17 cellular contexts compared by ENCODE assay signal in genomic region chr5:124706041-124706440, GRCh38. TPM values are rescaled to one million over a fixed set of nuclear protein-coding genes. Genes with fewer than 3 reads are reported as not detected.
DNase-seq lines count a peak whose midpoint lies in the region; ATAC-seq and TF ChIP-seq lines count a peak whose summit lies in the region.
"Had no signal": no experiment of that assay in that cellular context is flagged by ENCODE, and none has a peak within 500 bp of the region (broad histone marks: within the 10 kb centered on the region; RNA-seq: fewer than 3 reads in every experiment).

No MANE protein-coding gene starts in this region.

- DNase-seq in GM12865 (ENCODE audit: low read depth) (peak; percentile 66), IMR-90 (no peak), osteocyte (ENCODE audit: extremely low spot score, unreplicated experiment) (no peak), NCI-H128 (lab: John Stamatoyannopoulos, UW; ENCODE audit: unreplicated experiment) (no peak), NCI-H446 (lab: John Stamatoyannopoulos, UW) (no peak), neuronal stem cell (ENCODE audit: low spot score) (no peak)
- DNase-seq: activated CD8-positive, alpha-beta T cell treated with anti-CD3 and anti-CD28 coated beads for 36 hours; activated naive CD4-positive, alpha-beta T cell treated with anti-CD3 and anti-CD28 coated beads, Interleukin-2, amount 10 ng/mL, durations not matched to agents 7 days and 5 days; activated T-cell treated with anti-CD3 and anti-CD28 coated beads, Interleukin-2, amount 50 U/mL, for 24 hours; aorta; effector CD8-positive, alpha-beta T cell; esophagus squamous epithelium; T-helper 1 cell had no signal

- POLR2A ChIA-PET in IMR-90 (lab: Charles Lee; ENCODE audit: unreplicated experiment), result no interaction called here

- H3K56ac ChIP-seq in IMR-90 (ENCODE audit: extremely low read depth, insufficient read depth, low read length), result no peak overlapping the region

- H3K4me1 ChIP-seq in IMR-90 (ENCODE audit: control insufficient read depth, insufficient read depth, low read length), result peaks cover 9% of the 10 kb centered on the region; the same call in 1 of the 2 replicates
- H3K4me1 ChIP-seq in neuronal stem cell (ENCODE audit: control insufficient read depth in 2 of 2, insufficient read depth in 1 of 2, low read depth in 1 of 2, low read length in 2 of 2), result peaks cover 41% of the 10 kb centered on the region in 2 donors

- H3K36me3 ChIP-seq in IMR-90 (ENCODE audit: control insufficient read depth, insufficient read depth, low read length) (no peaks in the 10 kb centered on the region), neuronal stem cell (replicated peaks in 1 of 2; ENCODE audit: control insufficient read depth in 2 of 2, insufficient read depth in 2 of 2, low read length in 2 of 2) (peaks cover 0 to 2% of the 10 kb centered on the region in 2 donors)
- H3K36me3 ChIP-seq: esophagus squamous epithelium, thoracic aorta had no signal

- no peaks in the 10 kb centered on the region for H3K9me3 Mint-ChIP-seq in brain
- no peaks in the 10 kb centered on the region for H3K9me3 Mint-ChIP-seq in osteocyte (ENCODE audit: unreplicated experiment)
- H3K9me3 Mint-ChIP-seq: activated CD8-positive, alpha-beta T cell treated with anti-CD3 and anti-CD28 coated beads for 36 hours; activated naive CD4-positive, alpha-beta T cell treated with anti-CD3 and anti-CD28 coated beads, Interleukin-2, amount 10 ng/mL, durations not matched to agents 7 days and 5 days; activated T-cell treated with anti-CD3 and anti-CD28 coated beads, Interleukin-2, amount 50 U/mL, for 24 hours; GM23338; stimulated activated effector memory CD8-positive, alpha-beta T cell treated with anti-CD3 and anti-CD28 coated beads, Interleukin-12 subunit alpha, Interleukin-12 subunit beta, amount 100 ng/mL, for 72 hours had no signal

- H4K91ac ChIP-seq in IMR-90 (ENCODE audit: insufficient read depth, low read depth, low read length) (0 out of 2 replicates have a peak overlapping the region, but pooled peaks have one; percentile 3), neuronal stem cell (ENCODE audit: low read depth, low read length, poor library complexity) (no peak overlapping the region)

- H3K18ac ChIP-seq in IMR-90 (ENCODE audit: low read depth, low read length) (no peak overlapping the region), neuronal stem cell (ENCODE audit: low read length) (no peak overlapping the region)

- H3K27ac ChIP-seq in IMR-90 (ENCODE audit: insufficient read depth, low read length) (no peak overlapping the region), neuronal stem cell (replicated peaks; ENCODE audit: low read length) (no peak overlapping the region)
- H3K27ac ChIP-seq: thoracic aorta had no signal

- in situ Hi-C loops in IMR-90 (cut with MboI; ENCODE audit: low sequenced_read_pairs), result no loop called here

- H3K27me3 Mint-ChIP-seq in brain (no peaks in the 10 kb centered on the region), osteocyte (ENCODE audit: unreplicated experiment) (no peaks in the 10 kb centered on the region)
- H3K27me3 Mint-ChIP-seq: activated naive CD4-positive, alpha-beta T cell treated with anti-CD3 and anti-CD28 coated beads, Interleukin-2, amount 10 ng/mL, durations not matched to agents 7 days and 5 days had no signal

- no peak overlapping the region for H2AFZ ChIP-seq in IMR-90 (replicated peaks; ENCODE audit: low read length, poor library complexity)
- H2AFZ ChIP-seq in neuronal stem cell (ENCODE audit: low read length), result no peak overlapping the region
- H2AFZ ChIP-seq: GM23338 had no signal

- H2AK5ac ChIP-seq in IMR-90 (ENCODE audit: low read depth, low read length), result peak overlapping the region; percentile 16; the same call in 1 of the 2 replicates
- H2AK5ac ChIP-seq in neuronal stem cell (ENCODE audit: low read depth, low read length), result no peak overlapping the region

- H3K23ac ChIP-seq in IMR-90 (ENCODE audit: low read depth, low read length) (no peak overlapping the region), neuronal stem cell (ENCODE audit: low read depth, low read length, poor library complexity) (no peak overlapping the region)

- H2BK120ac ChIP-seq in IMR-90 (ENCODE audit: low read depth, low read length), result peak overlapping the region; percentile 12; the same call in 1 of the 2 replicates
- H2BK120ac ChIP-seq in neuronal stem cell (ENCODE audit: low read depth, low read length), result no peak overlapping the region

- no peak for ATAC-seq in IMR-90 (ENCODE audit: low read depth)
- ATAC-seq: activated CD8-positive, alpha-beta T cell treated with anti-CD3 and anti-CD28 coated beads for 36 hours; stimulated activated effector memory CD8-positive, alpha-beta T cell treated with anti-CD3 and anti-CD28 coated beads, Interleukin-12 subunit alpha, Interleukin-12 subunit beta, amount 100 ng/mL, for 72 hours had no signal

- H3K4ac ChIP-seq in IMR-90 (ENCODE audit: low read depth, low read length) (no peak overlapping the region), neuronal stem cell (ENCODE audit: low read length) (no peak overlapping the region)

- H4K20me1 ChIP-seq in IMR-90 (ENCODE audit: insufficient read depth, low read length), result 0 out of 2 replicates have a peak, but pooled peaks cover 12% of the 10 kb centered on the region

- H3K4me3 ChIP-seq in GM12865 (ENCODE audit: low read depth, low read length) (peak overlapping the region; percentile 0; the same call in 1 of the 2 replicates), IMR-90 (ENCODE audit: insufficient read depth, low read depth, low read length) (no peak overlapping the region), neuronal stem cell (ENCODE audit: low read length in 2 of 2) (no peak overlapping the region)
- H3K4me3 ChIP-seq: GM23338 had no signal

- no peak overlapping the region for H3K9ac ChIP-seq in IMR-90 (ENCODE audit: low read depth, low read length)
- H3K9ac ChIP-seq in neuronal stem cell (ENCODE audit: low read depth, low read length, poor library complexity), result no peak overlapping the region

- H4K8ac ChIP-seq in IMR-90 (ENCODE audit: low read depth in 2 of 2, low read length in 2 of 2), result no peak overlapping the region
- no peak overlapping the region for H4K8ac ChIP-seq in neuronal stem cell (ENCODE audit: low read depth, low read length)

- peaks cover 26 to 46% of the 10 kb centered on the region in 2 experiments for H3K79me1 ChIP-seq in IMR-90 (ENCODE audit: low read depth in 1 of 2, low read length in 2 of 2)
- H3K79me1 ChIP-seq in neuronal stem cell (ENCODE audit: low read depth, low read length), result peaks cover 7% of the 10 kb centered on the region

- H3K9me1 ChIP-seq in IMR-90 (ENCODE audit: insufficient read depth, low read length), result peaks cover 6% of the 10 kb centered on the region; the same call in 1 of the 2 replicates

- H3K36me3 Mint-ChIP-seq in brain (peaks cover 1% of the 10 kb centered on the region), osteocyte (ENCODE audit: unreplicated experiment) (peaks cover 5% of the 10 kb centered on the region)
- H3K36me3 Mint-ChIP-seq: activated naive CD4-positive, alpha-beta T cell treated with anti-CD3 and anti-CD28 coated beads, Interleukin-2, amount 10 ng/mL, durations not matched to agents 7 days and 5 days; stimulated activated effector memory CD8-positive, alpha-beta T cell treated with anti-CD3 and anti-CD28 coated beads, Interleukin-12 subunit alpha, Interleukin-12 subunit beta, amount 100 ng/mL, for 72 hours had no signal

- BruUV-seq in IMR-90 (replicated peaks; lab: Mats Ljungman, UMichigan), result no TSS peak

- H3K9me3 ChIP-seq in IMR-90 (ENCODE audit: control insufficient read depth, insufficient read depth, low read length) (no peaks in the 10 kb centered on the region), neuronal stem cell (replicated peaks in 1 of 2; ENCODE audit: control insufficient read depth in 2 of 2, insufficient read depth in 1 of 2, low read depth in 1 of 2, low read length in 2 of 2) (peaks cover 0 to 4% of the 10 kb centered on the region in 2 donors)
- H3K9me3 ChIP-seq: esophagus squamous epithelium, thoracic aorta had no signal

- dilution Hi-C loops in IMR-90 (cut with HindIII; ENCODE audit: low sequenced_read_pairs, unreplicated experiment), result no loop called here

- no peak overlapping the region for H2AK9ac ChIP-seq in IMR-90 (replicated peaks; ENCODE audit: low read depth, low read length, poor library complexity)

- H3K14ac ChIP-seq in IMR-90 (replicated peaks; ENCODE audit: low read depth, low read length), result no peak overlapping the region
- H3K14ac ChIP-seq in neuronal stem cell (ENCODE audit: low read length), result no peak overlapping the region

- CTCF ChIA-PET in IMR-90 (lab: Yijun Ruan, JAX), result interaction anchor here (1.4 kb wide), 1 partner anchor 30 kb away, joined by 4 read pairs; no protein-coding TSS in a partner anchor

- H2BK20ac ChIP-seq in IMR-90 (ENCODE audit: low read depth, low read length), result no peak overlapping the region

- no CpG with 5 or more reads among the region's 4 CpGs for WGBS in IMR-90 (ENCODE audit: extremely low coverage in 2 of 2, insufficient read length in 1 of 2), 2 experiments
- no CpG with 5 or more reads among the region's 4 CpGs for whole genome bisulfite sequencing in neuronal stem cell (ENCODE audit: extremely low coverage in 2 of 2, insufficient read length in 2 of 2, insufficient replicate concordance in 1 of 2), 2 donors

- peak overlapping the region in 4 of 5 experiments; percentile 23 to 97 (median 90) for H3K27ac Mint-ChIP-seq in brain
- peak overlapping the region; percentile 8 for H3K27ac Mint-ChIP-seq in osteocyte (ENCODE audit: unreplicated experiment)
- H3K27ac Mint-ChIP-seq: activated CD8-positive, alpha-beta T cell treated with anti-CD3 and anti-CD28 coated beads for 36 hours; activated naive CD4-positive, alpha-beta T cell treated with anti-CD3 and anti-CD28 coated beads, Interleukin-2, amount 10 ng/mL, durations not matched to agents 7 days and 5 days; activated T-cell treated with anti-CD3 and anti-CD28 coated beads, Interleukin-2, amount 50 U/mL, for 24 hours; GM23338; stimulated activated effector memory CD8-positive, alpha-beta T cell treated with anti-CD3 and anti-CD28 coated beads, Interleukin-12 subunit alpha, Interleukin-12 subunit beta, amount 100 ng/mL, for 72 hours had no signal

- no peak overlapping the region for H2BK5ac ChIP-seq in IMR-90 (ENCODE audit: low read depth, low read length, poor library complexity, severe bottlenecking)
- no peak overlapping the region for H2BK5ac ChIP-seq in neuronal stem cell (ENCODE audit: low read length)

- no peak for TF ChIP-seq POLR2A in IMR-90 (IDR thresholded peaks at IDR 0.05; ENCODE audit: low read depth, low read length)

- H3K4me2 ChIP-seq in IMR-90 (ENCODE audit: low read depth, low read length) (no peak overlapping the region), neuronal stem cell (ENCODE audit: insufficient read depth, low read length, poor library complexity, severe bottlenecking) (no peak overlapping the region)

- H3K27me3 ChIP-seq in IMR-90 (ENCODE audit: control insufficient read depth, insufficient read depth, low read length), result no peaks in the 10 kb centered on the region
- no peaks in the 10 kb centered on the region for H3K27me3 ChIP-seq in neuronal stem cell (ENCODE audit: control insufficient read depth in 3 of 3, insufficient read depth in 3 of 3, low read depth in 1 of 3, low read length in 3 of 3)
- H3K27me3 ChIP-seq: esophagus squamous epithelium had no signal

- H3K4me3 Mint-ChIP-seq in brain (peak overlapping the region; percentile 72 to 83 (median 76)), osteocyte (ENCODE audit: unreplicated experiment) (no peak overlapping the region)
- H3K4me3 Mint-ChIP-seq: activated CD8-positive, alpha-beta T cell treated with anti-CD3 and anti-CD28 coated beads for 36 hours; activated naive CD4-positive, alpha-beta T cell treated with anti-CD3 and anti-CD28 coated beads, Interleukin-2, amount 10 ng/mL, durations not matched to agents 7 days and 5 days; activated T-cell treated with anti-CD3 and anti-CD28 coated beads, Interleukin-2, amount 50 U/mL, for 24 hours; GM23338; stimulated activated effector memory CD8-positive, alpha-beta T cell treated with anti-CD3 and anti-CD28 coated beads, Interleukin-12 subunit alpha, Interleukin-12 subunit beta, amount 100 ng/mL, for 72 hours had no signal

- TF ChIP-seq CTCF in GM12865 (IDR thresholded peaks at IDR 0.05; ENCODE audit: insufficient read depth, low read depth, low read length, missing control alignments) (no peak), IMR-90 (conservative IDR thresholded peaks at IDR 0.05; ENCODE audit: low read depth, low read length) (no peak), brain (conservative IDR thresholded peaks at IDR 0.05) (no peak), osteocyte (IDR thresholded peaks at IDR 0.05) (no peak)

- H3K4me1 Mint-ChIP-seq in brain (peaks cover 100% of the 10 kb centered on the region), osteocyte (ENCODE audit: unreplicated experiment) (peaks cover 81% of the 10 kb centered on the region)
- H3K4me1 Mint-ChIP-seq: activated naive CD4-positive, alpha-beta T cell treated with anti-CD3 and anti-CD28 coated beads, Interleukin-2, amount 10 ng/mL, durations not matched to agents 7 days and 5 days; stimulated activated effector memory CD8-positive, alpha-beta T cell treated with anti-CD3 and anti-CD28 coated beads, Interleukin-12 subunit alpha, Interleukin-12 subunit beta, amount 100 ng/mL, for 72 hours had no signal

- no peak overlapping the region for H2BK15ac ChIP-seq in IMR-90 (ENCODE audit: low read depth, low read length)
- no peak overlapping the region for H2BK15ac ChIP-seq in neuronal stem cell (ENCODE audit: low read length)

- TF ChIP-seq RAD21 in IMR-90 (IDR thresholded peaks at IDR 0.05; ENCODE audit: low read length), result no peak

- intact Hi-C loops in IMR-90 (cut with micrococcal nuclease), result no loop called here

- no peak overlapping the region for H2BK12ac ChIP-seq in neuronal stem cell (ENCODE audit: low read length)

- H4K5ac ChIP-seq in IMR-90 (ENCODE audit: low read depth, low read length), result 0 out of 2 replicates have a peak overlapping the region, but pooled peaks have one; percentile 9

RNA-seq across cellular contexts. Expression of gene ZNF608, which starts 40.4 kb away (rescaled TPM):
- total RNA-seq in IMR-90 (2012; rRNA removed) (15.1 and 16.4 TPM in 2 replicates), osteocyte (64.4 and 65.6 TPM in 2 replicates)
- polyA plus RNA-seq in IMR-90 (2012; rRNA removed) (9.8 TPM in 2 replicates), brain (ENCODE audit: insufficient read depth, low read depth, low replicate concordance) (15.6 TPM)
- 2.7 and 5.9 TPM in 2 replicates for polyA plus RNA-seq in IMR-90 (2012; cell fraction: cytosol; rRNA removed)
- 10.3 and 27.2 TPM in 2 replicates for polyA plus RNA-seq in IMR-90 (2012; cell fraction: nucleus; rRNA removed; ENCODE audit: low replicate concordance)
- polyA plus RNA-seq in neuronal stem cell (2013, experiment 1 of 2), result 76.9 TPM
- 78.0 TPM for polyA plus RNA-seq in neuronal stem cell (2013, experiment 2 of 2)
- total RNA-seq: activated CD8-positive, alpha-beta T cell treated with anti-CD3 and anti-CD28 coated beads for 36 hours had no signal
